8 cellular contexts compared by ENCODE assay signal in the genomic region with DNA sequence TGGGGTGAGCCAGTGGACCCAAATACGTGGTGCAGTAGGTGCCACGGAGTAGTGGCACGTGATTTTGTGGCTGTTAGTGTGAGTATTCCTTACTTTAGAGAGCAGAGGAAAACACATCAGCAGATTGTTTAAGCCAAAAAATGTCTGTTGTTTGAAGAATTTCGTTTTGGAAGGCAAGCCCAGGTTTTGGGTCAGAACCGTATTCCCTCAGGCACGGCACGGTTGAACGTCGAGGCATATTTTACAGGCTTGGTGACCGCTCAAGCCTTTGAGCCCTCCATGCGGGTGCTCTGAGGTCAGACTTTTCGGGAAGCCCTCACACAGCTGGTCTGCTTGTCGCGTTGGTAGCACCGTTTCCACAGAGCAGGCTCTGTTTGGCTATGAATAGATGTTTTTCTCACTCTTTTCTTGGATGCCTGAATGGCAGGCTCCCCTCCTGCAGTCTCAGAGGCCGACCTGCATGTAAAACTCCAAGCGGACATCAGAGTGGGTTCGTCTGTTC. TPM values are rescaled to one million over a fixed set of nuclear protein-coding genes. Genes with fewer than 3 reads are reported as not detected.
DNase-seq lines count a peak whose midpoint lies in the region; TF ChIP-seq lines count a peak whose summit lies in the region.
"Had no signal": no experiment of that assay in that cellular context is flagged by ENCODE, and none has a peak within 500 bp of the region (broad histone marks: within the 10 kb centered on the region; RNA-seq: fewer than 3 reads in every experiment).

No MANE protein-coding gene starts in this region.

- peaks cover 100% of the 10 kb centered on the region for H3K79me2 ChIP-seq in SK-N-SH (ENCODE audit: insufficient read depth)

- WGBS in mesodermal cell (ENCODE audit: insufficient coverage in 2 of 2), 2 experiments: 86 to 89% methylated on average over 15 to 18 of the region's 18 CpGs
- WGBS in thyroid gland, 2 donors: 69 to 87% methylated on average over 15 to 18 of the region's 18 CpGs
- WGBS in SK-N-SH (ENCODE audit: low lambda C conversion rate): 90% methylated on average over 18 of the region's 18 CpGs

- TF ChIP-seq POLR2A in thyroid gland (IDR thresholded peaks at IDR 0.05): no peak

- H3K4me3 ChIP-seq in mesodermal cell (ENCODE audit: extremely low read depth, insufficient read depth, low read length, poor library complexity, severe bottlenecking) (no peak overlapping the region), thyroid gland (replicated peaks in 1 of 3) (no peak overlapping the region), SK-N-SH (ENCODE audit: low read depth in 2 of 2, low read length in 1 of 2) (no peak overlapping the region)
- H3K4me3 ChIP-seq: SK-N-MC had no signal

- H3K4me1 ChIP-seq in mesodermal cell (ENCODE audit: control insufficient read depth, insufficient read depth, low read length, poor library complexity, severe bottlenecking) (peaks cover 43% of the 10 kb centered on the region), thyroid gland (peaks cover 10 to 56% of the 10 kb centered on the region in 2 donors), SK-N-SH (ENCODE audit: control insufficient read depth in 1 of 2, insufficient read depth in 2 of 2, low read depth in 1 of 2, low read length in 1 of 2) (peaks cover 4 to 6% of the 10 kb centered on the region in 2 experiments; a peak in 2 of 4 replicates)

- peaks cover under 1% of the 10 kb centered on the region for H3F3A ChIP-seq in SK-N-SH (replicated peaks; ENCODE audit: insufficient read depth)

- H3K27ac ChIP-seq in mesodermal cell (ENCODE audit: low read depth, low read length, severe bottlenecking) (peak overlapping the region; percentile 72), thyroid gland (peak overlapping the region in 2 of 3 donors; percentile 59 to 61), SK-N-SH (ENCODE audit: low read depth in 2 of 2, low read length in 1 of 2) (peak overlapping the region in 1 of 2 experiments; percentile 27; a peak in 1 of 4 replicates)
- H3K27ac ChIP-seq: SK-N-MC had no signal

- CTCF ChIA-PET in SK-N-SH (lab: Yijun Ruan, JAX): no interaction called here

- DNase-seq in MV-4-11 (lab: John Stamatoyannopoulos, UW) (peak; percentile 34), cerebellum (ENCODE audit: low spot score) (peak; percentile 17), thyroid gland (no peak), SIG-M5 (lab: John Stamatoyannopoulos, UW) (no peak), SK-N-SH (no peak)
- DNase-seq in activated naive CD4-positive, alpha-beta T cell treated with Interleukin-2 at 50 U/mL for 16 hours: no peak

- H4K20me1 ChIP-seq in SK-N-SH (ENCODE audit: insufficient read depth): peaks cover 97% of the 10 kb centered on the region

- no peak for TF ChIP-seq RAD21 in SK-N-SH (IDR thresholded peaks at IDR 0.05; ENCODE audit: low read length)

- no peak overlapping the region for H3K9ac ChIP-seq in SK-N-SH

- intact Hi-C loops in thyroid gland (cut with DNase I): no loop called here

- TF ChIP-seq CTCF in thyroid gland (IDR thresholded peaks at IDR 0.05) (no peak), SK-N-SH (IDR thresholded peaks at IDR 0.05) (no peak)

- no peaks in the 10 kb centered on the region for H3K9me3 ChIP-seq in mesodermal cell (ENCODE audit: control insufficient read depth, low read length)
- no peaks in the 10 kb centered on the region for H3K9me3 ChIP-seq in thyroid gland
- H3K9me3 ChIP-seq in SK-N-SH: no peaks in the 10 kb centered on the region

- H3K4me2 ChIP-seq in SK-N-SH: no peak overlapping the region

- H3K27me3 ChIP-seq in thyroid gland (no peaks in the 10 kb centered on the region), SK-N-SH (ENCODE audit: insufficient read depth) (no peaks in the 10 kb centered on the region)

- no peak for TF ChIP-seq EP300 in SK-N-SH (IDR thresholded peaks at IDR 0.05; ENCODE audit: borderline replicate concordance in 1 of 2, low read depth in 1 of 2, low read length in 1 of 2)

- no peaks in the 10 kb centered on the region for H3K9me2 ChIP-seq in SK-N-SH

- POLR2A ChIA-PET in SK-N-SH (lab: Yijun Ruan, JAX): no interaction called here

- H3K36me3 ChIP-seq in mesodermal cell (ENCODE audit: control insufficient read depth, insufficient read depth, low read length) (peaks cover 16% of the 10 kb centered on the region), thyroid gland (no peaks in the 10 kb centered on the region), SK-N-SH (replicated peaks in 1 of 2; ENCODE audit: control insufficient read depth in 1 of 2, insufficient read depth in 2 of 2, low read length in 1 of 2) (peaks cover 3 to 6% of the 10 kb centered on the region in 2 experiments)

- H2AFZ ChIP-seq in SK-N-SH (ENCODE audit: low read depth): no peak overlapping the region

TF ChIP-seq in SK-N-SH, 30 proteins besides CTCF, POLR2A, EP300 and RAD21:
- TF ChIP-seq, protein P1, sequence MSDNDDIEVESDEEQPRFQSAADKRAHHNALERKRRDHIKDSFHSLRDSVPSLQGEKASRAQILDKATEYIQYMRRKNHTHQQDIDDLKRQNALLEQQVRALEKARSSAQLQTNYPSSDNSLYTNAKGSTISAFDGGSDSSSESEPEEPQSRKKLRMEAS (IDR thresholded peaks at IDR 0.05; ENCODE audit: low read depth): no peak
- TF ChIP-seq RXRA (IDR thresholded peaks at IDR 0.05; ENCODE audit: borderline replicate concordance, low read depth) (no peak), TAF1 (IDR thresholded peaks at IDR 0.05; ENCODE audit: borderline replicate concordance, low read depth, low read length) (no peak), GATA2 (CRISPR knock-in tag; IDR thresholded peaks at IDR 0.05) (no peak), TCF12 (IDR thresholded peaks at IDR 0.05) (no peak), CHD2 (IDR thresholded peaks at IDR 0.05; ENCODE audit: low read length, partially characterized antibody) (no peak), MXI1 (IDR thresholded peaks at IDR 0.05; ENCODE audit: low read depth, low read length) (no peak), ELF1 (IDR thresholded peaks at IDR 0.05) (no peak), SMC3 (IDR thresholded peaks at IDR 0.05; ENCODE audit: low read depth, low read length) (no peak), GABPA (IDR thresholded peaks at IDR 0.05; ENCODE audit: low read depth) (no peak), EZH2phosphoT487 (IDR thresholded peaks at IDR 0.05; ENCODE audit: borderline replicate concordance, low read depth) (no peak), RFX5 (IDR thresholded peaks at IDR 0.05; ENCODE audit: low read length) (no peak), YY1 (IDR thresholded peaks at IDR 0.05; ENCODE audit: low read depth) (no peak), NFIC (IDR thresholded peaks at IDR 0.05; ENCODE audit: borderline replicate concordance) (no peak), FOXM1 (IDR thresholded peaks at IDR 0.05; ENCODE audit: low read depth) (no peak), TEAD4 (IDR thresholded peaks at IDR 0.05; ENCODE audit: borderline replicate concordance, insufficient read depth) (no peak), MEF2A (IDR thresholded peaks at IDR 0.05; ENCODE audit: borderline replicate concordance, low read depth) (no peak)
- TF ChIP-seq, protein P2, sequence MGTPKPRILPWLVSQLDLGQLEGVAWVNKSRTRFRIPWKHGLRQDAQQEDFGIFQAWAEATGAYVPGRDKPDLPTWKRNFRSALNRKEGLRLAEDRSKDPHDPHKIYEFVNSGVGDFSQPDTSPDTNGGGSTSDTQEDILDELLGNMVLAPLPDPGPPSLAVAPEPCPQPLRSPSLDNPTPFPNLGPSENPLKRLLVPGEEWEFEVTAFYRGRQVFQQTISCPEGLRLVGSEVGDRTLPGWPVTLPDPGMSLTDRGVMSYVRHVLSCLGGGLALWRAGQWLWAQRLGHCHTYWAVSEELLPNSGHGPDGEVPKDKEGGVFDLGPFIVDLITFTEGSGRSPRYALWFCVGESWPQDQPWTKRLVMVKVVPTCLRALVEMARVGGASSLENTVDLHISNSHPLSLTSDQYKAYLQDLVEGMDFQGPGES (IDR thresholded peaks at IDR 0.05; ENCODE audit: low read depth, low read length): no peak
- TF ChIP-seq, protein P3, sequence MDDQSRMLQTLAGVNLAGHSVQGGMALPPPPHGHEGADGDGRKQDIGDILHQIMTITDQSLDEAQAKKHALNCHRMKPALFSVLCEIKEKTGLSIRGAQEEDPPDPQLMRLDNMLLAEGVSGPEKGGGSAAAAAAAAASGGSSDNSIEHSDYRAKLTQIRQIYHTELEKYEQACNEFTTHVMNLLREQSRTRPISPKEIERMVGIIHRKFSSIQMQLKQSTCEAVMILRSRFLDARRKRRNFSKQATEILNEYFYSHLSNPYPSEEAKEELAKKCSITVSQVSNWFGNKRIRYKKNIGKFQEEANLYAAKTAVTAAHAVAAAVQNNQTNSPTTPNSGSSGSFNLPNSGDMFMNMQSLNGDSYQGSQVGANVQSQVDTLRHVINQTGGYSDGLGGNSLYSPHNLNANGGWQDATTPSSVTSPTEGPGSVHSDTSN (IDR thresholded peaks at IDR 0.05): no peak

RNA-seq across cellular contexts. Expression of a gene that starts 27.2 kb away (rescaled TPM):
- total RNA-seq in cerebellum: 18.9 TPM
- polyA plus RNA-seq in mesodermal cell (2013, experiment 1 of 2): 28.5 TPM
- 27.9 TPM for polyA plus RNA-seq in mesodermal cell (2013, experiment 2 of 2)
- total RNA-seq in thyroid gland: 10 to 100 TPM; 10.7 to 12.8 (median 11.0) TPM
- 89.8 and 96.1 TPM in 2 replicates for polyA plus RNA-seq in SK-N-SH (2012; rRNA removed)
- polyA plus RNA-seq in SK-N-SH (2012; cell fraction: cytosol; rRNA removed): 73.6 and 92.1 TPM in 2 replicates
- 47.4 and 67.2 TPM in 2 replicates for polyA plus RNA-seq in SK-N-SH (2012; cell fraction: nucleus; rRNA removed)

Comparison
In these comparisons a context has a peak if more than half of its experiments do, and no peak if none do; other contexts are left out.
1. DNase-seq: peak in MV-4-11 (single experiment) and cerebellum (single experiment); none in thyroid gland (0 of 2), activated naive CD4-positive, alpha-beta T cell treated with Interleukin-2 at 50 U/mL for 16 hours (single experiment), SIG-M5 (single experiment) and SK-N-SH (single experiment).